Comparison of ENCODE assay signal across 8 cellular contexts in the genomic region with DNA sequence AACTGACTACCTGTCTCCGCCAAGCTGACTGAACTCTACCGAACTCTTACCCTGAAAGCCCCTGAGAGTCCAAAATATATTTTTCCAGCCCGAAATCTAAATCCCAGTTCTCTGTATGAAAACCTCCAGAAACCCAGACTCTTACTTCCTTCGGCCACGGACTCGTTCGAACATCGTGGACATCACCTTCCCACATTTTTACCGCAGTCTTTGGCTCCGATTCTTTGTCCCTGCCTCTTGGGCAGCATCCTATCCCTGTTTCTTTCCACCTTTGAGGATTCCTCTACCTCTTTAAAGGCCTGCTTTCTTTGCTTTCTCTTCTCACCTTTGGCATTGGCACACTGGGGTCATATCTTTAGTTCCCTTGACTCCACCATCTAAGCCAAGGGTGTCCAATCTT. TPM values are rescaled to one million over a fixed set of nuclear protein-coding genes. Genes with fewer than 3 reads are reported as not detected.
A peak's percentile ranks its signal among the peaks of the same experiment; 100 is the strongest.
DNase-seq lines count a peak whose midpoint lies in the region; ATAC-seq and TF ChIP-seq lines count a peak whose summit lies in the region.

No MANE protein-coding gene starts in this region.

- intact Hi-C loops in right lobe of liver (cut with DNase I) = no loop called here

- peaks cover 0 to 22% (median 8%) of the 10 kb centered on the region in 4 donors for H3K4me1 ChIP-seq in right lobe of liver

- no peaks in the 10 kb centered on the region for H3K36me3 ChIP-seq in right lobe of liver

- peak overlapping the region; percentile 94 for H3K27ac Mint-ChIP-seq in activated naive CD4-positive, alpha-beta T cell treated with anti-CD3 and anti-CD28 coated beads, Interleukin-2, amount 10 ng/mL, durations not matched to agents 7 days and 5 days
- H3K27ac Mint-ChIP-seq in type B pancreatic cell = peak overlapping the region; percentile 95

- peaks cover 7% of the 10 kb centered on the region for H3K36me3 Mint-ChIP-seq in activated naive CD4-positive, alpha-beta T cell treated with anti-CD3 and anti-CD28 coated beads, Interleukin-2, amount 10 ng/mL, durations not matched to agents 7 days and 5 days
- H3K36me3 Mint-ChIP-seq in type B pancreatic cell = no peaks in the 10 kb centered on the region

- WGBS in right lobe of liver (ENCODE audit: insufficient coverage, low coverage, low lambda C conversion rate, missing lambda C conversion rate) = 20% methylated on average over 10 of the region's 10 CpGs

- no peaks in the 10 kb centered on the region for H3K27me3 ChIP-seq in right lobe of liver

- ATAC-seq in right lobe of liver (no peak), HG03139 (IDR thresholded peaks at IDR 0.05; ENCODE audit: unreplicated experiment) (no peak), HG02852 (IDR thresholded peaks at IDR 0.05; ENCODE audit: unreplicated experiment) (no peak)

- CTCF ChIA-PET in activated naive CD4-positive, alpha-beta T cell treated with anti-CD3 and anti-CD28 coated beads, Interleukin-2, amount 10 ng/mL, durations not matched to agents 7 days and 5 days (lab: Charles Lee) = no interaction called here

- H3K9me3 Mint-ChIP-seq in activated naive CD4-positive, alpha-beta T cell treated with anti-CD3 and anti-CD28 coated beads, Interleukin-2, amount 10 ng/mL, durations not matched to agents 7 days and 5 days = no peaks in the 10 kb centered on the region
- no peaks in the 10 kb centered on the region for H3K9me3 Mint-ChIP-seq in type B pancreatic cell

- H3K4me3 ChIP-seq in right lobe of liver = peak overlapping the region; percentile 68 to 90 (median 87)

- DNase-seq in activated naive CD4-positive, alpha-beta T cell treated with anti-CD3 and anti-CD28 coated beads, Interleukin-2, amount 10 ng/mL, durations not matched to agents 7 days and 5 days = no peak
- no peak for DNase-seq in activated naive CD4-positive, alpha-beta T cell treated with anti-CD3 and anti-CD28 coated beads, Interleukin-2, amount 50 U/mL, for 16 hours
- no peak for DNase-seq in right lobe of liver
- DNase-seq in type B pancreatic cell (ENCODE audit: extremely low spot score, unreplicated experiment) = no peak
- DNase-seq in stimulated activated CD4-positive, alpha-beta T cell treated with anti-CD3 and anti-CD28 coated beads, Interleukin-4, amount 100 ng/mL, for 24 hours = no peak

- H3K9me3 ChIP-seq in right lobe of liver = no peaks in the 10 kb centered on the region

- peaks cover 59% of the 10 kb centered on the region for H3K4me1 Mint-ChIP-seq in activated naive CD4-positive, alpha-beta T cell treated with anti-CD3 and anti-CD28 coated beads, Interleukin-2, amount 10 ng/mL, durations not matched to agents 7 days and 5 days
- peaks cover 51% of the 10 kb centered on the region for H3K4me1 Mint-ChIP-seq in type B pancreatic cell (ENCODE audit: unreplicated experiment)

- no peak for TF ChIP-seq CTCF in right lobe of liver (IDR thresholded peaks at IDR 0.05)
- TF ChIP-seq CTCF in type B pancreatic cell (conservative IDR thresholded peaks at IDR 0.05) = no peak

- H3K4me3 Mint-ChIP-seq in activated naive CD4-positive, alpha-beta T cell treated with anti-CD3 and anti-CD28 coated beads, Interleukin-2, amount 10 ng/mL, durations not matched to agents 7 days and 5 days = peak overlapping the region; percentile 89
- peak overlapping the region; percentile 92 for H3K4me3 Mint-ChIP-seq in type B pancreatic cell

- H3K27me3 Mint-ChIP-seq in activated naive CD4-positive, alpha-beta T cell treated with anti-CD3 and anti-CD28 coated beads, Interleukin-2, amount 10 ng/mL, durations not matched to agents 7 days and 5 days = no peaks in the 10 kb centered on the region
- no peaks in the 10 kb centered on the region for H3K27me3 Mint-ChIP-seq in type B pancreatic cell

- no peak for TF ChIP-seq POLR2A in right lobe of liver (IDR thresholded peaks at IDR 0.05)

- H3K27ac ChIP-seq in angular gyrus (ENCODE audit: low read depth, low read length) (peak overlapping the region; percentile 88), right lobe of liver (peak overlapping the region; percentile 82 to 92 (median 87))

RNA-seq across cellular contexts. Expression of gene USP24, which starts 0.9 kb away (rescaled TPM):
- 10 to 100 TPM; 19.9 to 28.0 (median 21.9) TPM for total RNA-seq in right lobe of liver
- total RNA-seq in type B pancreatic cell (ENCODE audit: low replicate concordance) = 35.3 and 44.5 TPM in 2 replicates
